8 cellular contexts compared by ENCODE assay signal in genomic region chr5:92309336-92309991, GRCh38.
DNase-seq lines count a peak whose midpoint lies in the region; ATAC-seq, FAIRE-seq and TF ChIP-seq lines count a peak whose summit lies in the region.

No MANE protein-coding gene starts in this region.

- no peak overlapping the region for H3K4me3 ChIP-seq in A673 (ENCODE audit: low read depth, low read length, poor library complexity, severe bottlenecking)
- H3K4me3 ChIP-seq in endothelial cell of umbilical vein (replicated peaks in 1 of 3; ENCODE audit: insufficient read depth in 1 of 3, low read depth in 1 of 3, low read length in 3 of 3), result no peak overlapping the region
- no peak overlapping the region for H3K4me3 ChIP-seq in CD8-positive, alpha-beta memory T cell (ENCODE audit: low read length)

- H4K20me1 ChIP-seq in endothelial cell of umbilical vein (replicated peaks; ENCODE audit: control insufficient read depth, extremely low read depth, insufficient read depth, low read length), result no peaks in the 10 kb centered on the region

- H3K4me2 ChIP-seq in endothelial cell of umbilical vein (ENCODE audit: insufficient read depth, low read length), result no peak overlapping the region

- no peaks in the 10 kb centered on the region for H3K9me1 ChIP-seq in endothelial cell of umbilical vein (replicated peaks; ENCODE audit: control insufficient read depth, extremely low read depth, insufficient read depth, low read length)

- BruUV-seq in A673 (replicated peaks; lab: Mats Ljungman, UMichigan), result no TSS peak
- BruUV-seq in endothelial cell of umbilical vein (replicated peaks; lab: Mats Ljungman, UMichigan), result no TSS peak

- no peak overlapping the region for H3K27ac ChIP-seq in A673 (ENCODE audit: low read depth, low read length, poor library complexity, severe bottlenecking)
- H3K27ac ChIP-seq in endothelial cell of umbilical vein (ENCODE audit: insufficient read depth, low read depth, low read length), result no peak overlapping the region
- no peak overlapping the region for H3K27ac ChIP-seq in CD8-positive, alpha-beta memory T cell (ENCODE audit: low read depth, low read length)

- dilution Hi-C loops in endothelial cell of umbilical vein (cut with MboI; ENCODE audit: extremely low pct_ligation_motif_present, low sequenced_read_pairs), result no loop called here

- intact Hi-C loops in A673 (cut with micrococcal nuclease; ENCODE audit: unreplicated experiment), result no loop called here
- intact Hi-C loops in endothelial cell of umbilical vein (cut with micrococcal nuclease), result loop anchor here (2.0 to 10.0 kb wide), 5 partner anchors 765 to 1605 kb away; partner anchors contain the start of genes NR2F1 and NR2F1-AS1

- peaks cover 4% of the 10 kb centered on the region for H3K4me1 ChIP-seq in A673 (ENCODE audit: insufficient read depth, low read length, poor library complexity, severe bottlenecking)
- no peaks in the 10 kb centered on the region for H3K4me1 ChIP-seq in endothelial cell of umbilical vein (ENCODE audit: control insufficient read depth, extremely low read depth, insufficient read depth, low read length)
- no peaks in the 10 kb centered on the region for H3K4me1 ChIP-seq in CD8-positive, alpha-beta memory T cell (ENCODE audit: insufficient read depth, low read length)

- no peaks in the 10 kb centered on the region for H3K36me3 Mint-ChIP-seq in CD8-positive, alpha-beta memory T cell

- TF ChIP-seq POLR2A in GM18505 (IDR thresholded peaks at IDR 0.05; ENCODE audit: borderline replicate concordance, extremely low read depth, insufficient read depth, insufficient read length) (no peak), endothelial cell of umbilical vein (IDR thresholded peaks at IDR 0.05; ENCODE audit: low read depth, low read length) (no peak)

- H3K9me3 ChIP-seq in A673 (ENCODE audit: low read depth, low read length, poor library complexity, severe bottlenecking), result no peaks in the 10 kb centered on the region
- no peaks in the 10 kb centered on the region for H3K9me3 ChIP-seq in endothelial cell of umbilical vein (replicated peaks; ENCODE audit: control insufficient read depth, insufficient read depth, low read length)
- H3K9me3 ChIP-seq in CD8-positive, alpha-beta memory T cell (ENCODE audit: low read length), result no peaks in the 10 kb centered on the region

- CTCF ChIA-PET in A673 (lab: Charles Lee), result no interaction called here
- CTCF ChIA-PET in endothelial cell of umbilical vein (lab: Charles Lee), result no interaction called here
- CTCF ChIA-PET in CD8-positive, alpha-beta memory T cell (lab: Charles Lee), result no interaction called here

- H3K27me3 Mint-ChIP-seq in CD8-positive, alpha-beta memory T cell, result no peaks in the 10 kb centered on the region

- peaks cover 0 to 2% (median 0%) of the 10 kb centered on the region in 5 donors for H3K9me3 Mint-ChIP-seq in CD8-positive, alpha-beta memory T cell

- POLR2A ChIA-PET in A673 (lab: Charles Lee; ENCODE audit: low non-redundant PET) (no interaction called here), endothelial cell of umbilical vein (lab: Charles Lee) (no interaction called here)
- POLR2A ChIA-PET in CD8-positive, alpha-beta memory T cell (lab: Charles Lee), result no interaction called here

- no peak overlapping the region for H3K27ac Mint-ChIP-seq in CD8-positive, alpha-beta memory T cell

- FAIRE-seq in endothelial cell of umbilical vein (lab: Jason Lieb, UNC), result no peak

- H3K79me2 ChIP-seq in endothelial cell of umbilical vein (ENCODE audit: control insufficient read depth, insufficient read depth, low read length), result no peaks in the 10 kb centered on the region

- no peaks in the 10 kb centered on the region for H3K4me1 Mint-ChIP-seq in CD8-positive, alpha-beta memory T cell

- DNase-seq in A673 (ENCODE audit: low spot score) (peak; percentile 52), NCI-H460 (ENCODE audit: extremely low read depth, low read depth) (peak; percentile 40), endothelial cell of umbilical vein (ENCODE audit: low read depth, low spot score) (peak; percentile 31), retina (peak; percentile 20), ureter (ENCODE audit: low spot score) (no peak)
- no peak for DNase-seq in CD8-positive, alpha-beta memory T cell

- no peak overlapping the region for H2AFZ ChIP-seq in endothelial cell of umbilical vein (ENCODE audit: low read depth, low read length)

- ATAC-seq in GM18505 (IDR thresholded peaks at IDR 0.05; ENCODE audit: unreplicated experiment), result peak; percentile 70
- no peak for ATAC-seq in HG03025 (IDR thresholded peaks at IDR 0.05; ENCODE audit: low FRiP score, unreplicated experiment)

- H3K27me3 ChIP-seq in A673 (replicated peaks; ENCODE audit: insufficient read depth, low read depth, low read length, poor library complexity) (no peaks in the 10 kb centered on the region), endothelial cell of umbilical vein (ENCODE audit: control insufficient read depth in 2 of 2, insufficient read depth in 2 of 2, low read length in 2 of 2) (no peaks in the 10 kb centered on the region)
- H3K27me3 ChIP-seq in CD8-positive, alpha-beta memory T cell (ENCODE audit: insufficient read depth, low read length, poor library complexity, severe bottlenecking), result no peaks in the 10 kb centered on the region

- H3K36me3 ChIP-seq in A673 (ENCODE audit: insufficient read depth, low read length, poor library complexity, severe bottlenecking), result no peaks in the 10 kb centered on the region
- no peaks in the 10 kb centered on the region for H3K36me3 ChIP-seq in endothelial cell of umbilical vein (ENCODE audit: control insufficient read depth in 2 of 2, extremely low read depth in 1 of 2, insufficient read depth in 2 of 2, low read length in 2 of 2)
- no peaks in the 10 kb centered on the region for H3K36me3 ChIP-seq in CD8-positive, alpha-beta memory T cell (ENCODE audit: insufficient read depth, low read length)

- no peak overlapping the region for H3K9ac ChIP-seq in endothelial cell of umbilical vein (replicated peaks; ENCODE audit: extremely low read depth, insufficient read depth, low read length)

- no peak overlapping the region for H3K4me3 Mint-ChIP-seq in CD8-positive, alpha-beta memory T cell

- TF ChIP-seq CTCF in A673 (conservative IDR thresholded peaks at IDR 0.05; ENCODE audit: low read depth, low read length), result peak; percentile 61
- TF ChIP-seq CTCF in endothelial cell of umbilical vein (IDR thresholded peaks at IDR 0.05; ENCODE audit: extremely low read depth in 1 of 2, insufficient read depth in 1 of 2, low read depth in 1 of 2, low read length in 2 of 2), result peak in 1 of 2 donors; percentile 24

TF ChIP-seq in endothelial cell of umbilical vein, 7 proteins besides CTCF, POLR2A, EP300 and RAD21:
- TF ChIP-seq EZH2 (IDR thresholded peaks at IDR 0.05; ENCODE audit: borderline replicate concordance, low read depth, low read length, severe bottlenecking) (no peak), FOS (IDR thresholded peaks at IDR 0.05; ENCODE audit: borderline replicate concordance, insufficient read depth, low read length) (no peak), GATA2 (IDR thresholded peaks at IDR 0.05; ENCODE audit: insufficient read depth, insufficient read length, low read depth, low read length) (no peak), MAX (IDR thresholded peaks at IDR 0.05; ENCODE audit: insufficient read depth, insufficient read length) (no peak), POLR2AphosphoS5 (IDR thresholded peaks at IDR 0.05; ENCODE audit: insufficient read depth, low read depth, low read length) (no peak), MYC (IDR thresholded peaks at IDR 0.05; ENCODE audit: low read depth, low read length) (no peak), JUN (IDR thresholded peaks at IDR 0.05; ENCODE audit: borderline replicate concordance, insufficient read depth, insufficient read length, low read depth) (no peak)

Comparison
In these comparisons a context has a peak if more than half of its experiments do, and no peak if none do; other contexts are left out.
1. DNase-seq: peak in A673 (single experiment), NCI-H460 (single experiment), endothelial cell of umbilical vein (single experiment) and retina (single experiment); none in CD8-positive, alpha-beta memory T cell (0 of 5) and ureter (single experiment).